Comparison of ENCODE assay signal across 9 cellular contexts in genomic region chrX:119427024-119427794, GRCh38. TPM values are rescaled to one million over a fixed set of nuclear protein-coding genes. Genes with fewer than 3 reads are reported as not detected.
DNase-seq lines count a peak whose midpoint lies in the region; ATAC-seq, FAIRE-seq and TF ChIP-seq lines count a peak whose summit lies in the region.
"Had no signal": no experiment of that assay in that cellular context is flagged by ENCODE, and none has a peak within 500 bp of the region (broad histone marks: within the 10 kb centered on the region; RNA-seq: fewer than 3 reads in every experiment).

No MANE protein-coding gene starts in this region.

- CTCF ChIA-PET in PC-9 (lab: Charles Lee), result interaction anchor here (0.7 kb wide), 1 partner anchor 37 kb away, joined by 4 read pairs; no protein-coding TSS in a partner anchor

- H3K27me3 ChIP-seq in fibroblast of lung (ENCODE audit: control insufficient read depth, insufficient read depth, low read length), result no peaks in the 10 kb centered on the region
- no peaks in the 10 kb centered on the region for H3K27me3 ChIP-seq in PC-9 (ENCODE audit: insufficient read depth, low read depth)
- H3K27me3 ChIP-seq in endodermal cell (ENCODE audit: control insufficient read depth, insufficient read depth, low read length, poor library complexity, severe bottlenecking), result no peaks in the 10 kb centered on the region

- DNase-seq in GM03348 (ENCODE audit: low spot score), result peak; percentile 21
- DNase-seq in LHCN-M2 (ENCODE audit: low read depth), result peak; percentile 20
- DNase-seq in fibroblast of lung (ENCODE audit: low read depth in 2 of 2), result peak; percentile 24 to 67
- DNase-seq in urothelium cell line (ENCODE audit: low spot score), result peak; percentile 11
- no peak for DNase-seq in PC-9
- DNase-seq in endodermal cell, result no peak
- no peak for DNase-seq in HuH-7.5 (ENCODE audit: low spot score)

- H3K9me3 ChIP-seq in fibroblast of lung (ENCODE audit: control insufficient read depth, insufficient read depth, low read depth, low read length) (no peaks in the 10 kb centered on the region), PC-9 (ENCODE audit: insufficient read depth, low read depth) (no peaks in the 10 kb centered on the region), endodermal cell (ENCODE audit: control insufficient read depth, low read length) (no peaks in the 10 kb centered on the region)

- H3K27ac ChIP-seq in fibroblast of lung (ENCODE audit: insufficient read depth, low read length) (no peak overlapping the region), PC-9 (no peak overlapping the region), endodermal cell (ENCODE audit: low read depth, low read length) (no peak overlapping the region)
- H3K27ac ChIP-seq: epithelial cell of prostate had no signal

- H3K9me3 Mint-ChIP-seq in endodermal cell, result peaks cover 64% of the 10 kb centered on the region

- H4K20me1 ChIP-seq in fibroblast of lung (ENCODE audit: control insufficient read depth, extremely low read depth, insufficient read depth, low read length) (no peaks in the 10 kb centered on the region), PC-9 (ENCODE audit: insufficient read depth) (no peaks in the 10 kb centered on the region)

- intact Hi-C loops in PC-9 (cut with micrococcal nuclease; ENCODE audit: unreplicated experiment), result no loop called here

- no peak overlapping the region for H3K4me3 ChIP-seq in fibroblast of lung (replicated peaks in 1 of 4; ENCODE audit: control extremely low read depth in 1 of 4, insufficient read depth in 1 of 4, low read depth in 3 of 4, low read length in 4 of 4)
- H3K4me3 ChIP-seq in PC-9, result no peak overlapping the region
- H3K4me3 ChIP-seq in endodermal cell (ENCODE audit: low read length), result no peak overlapping the region

- H3K4me3 Mint-ChIP-seq in endodermal cell, result no peak overlapping the region

- FAIRE-seq in urothelium cell line (lab: Jason Lieb, UNC), result no peak

- POLR2A ChIA-PET in PC-9 (lab: Charles Lee; ENCODE audit: unreplicated experiment), result no interaction called here

- no TSS peak for BruUV-seq in PC-9 (replicated peaks; lab: Mats Ljungman, UMichigan)

- TF ChIP-seq CTCF in fibroblast of lung (conservative IDR thresholded peaks at IDR 0.05 in 1 of 2, IDR thresholded peaks at IDR 0.05 in 1 of 2; ENCODE audit: low read depth in 1 of 2, low read length in 2 of 2) (no peak), PC-9 (conservative IDR thresholded peaks at IDR 0.05) (no peak), endodermal cell (conservative IDR thresholded peaks at IDR 0.05) (no peak)

- H2AFZ ChIP-seq in fibroblast of lung (ENCODE audit: low read length) (no peak overlapping the region), PC-9 (no peak overlapping the region)

- peaks cover 10% of the 10 kb centered on the region for H3K36me3 Mint-ChIP-seq in endodermal cell (ENCODE audit: low read depth)

- H3K4me1 ChIP-seq in fibroblast of lung (ENCODE audit: control insufficient read depth, extremely low read depth, insufficient read depth, low read length), result peaks cover 2% of the 10 kb centered on the region
- H3K4me1 ChIP-seq in PC-9 (replicated peaks; ENCODE audit: insufficient read depth), result no peaks in the 10 kb centered on the region
- H3K4me1 ChIP-seq in endodermal cell (ENCODE audit: control insufficient read depth, insufficient read depth, low read length), result no peaks in the 10 kb centered on the region

- H3K79me2 ChIP-seq in fibroblast of lung (ENCODE audit: control insufficient read depth, insufficient read depth, low read length) (no peaks in the 10 kb centered on the region), PC-9 (ENCODE audit: low read depth) (no peaks in the 10 kb centered on the region)

- H3K27me3 Mint-ChIP-seq in endodermal cell (ENCODE audit: insufficient read depth), result no peaks in the 10 kb centered on the region

- peak; percentile 97 for ATAC-seq in GM21423 (IDR thresholded peaks at IDR 0.05; ENCODE audit: unreplicated experiment)

- no peaks in the 10 kb centered on the region; the same call in 1 of the 2 replicates for H3F3A ChIP-seq in PC-9 (ENCODE audit: insufficient read depth, low read depth)

- WGBS in endodermal cell (ENCODE audit: insufficient coverage in 1 of 2, insufficient read length in 1 of 2), 2 experiments, result 87 to 95% methylated on average over 3 to 9 of the region's 9 CpGs

- no peaks in the 10 kb centered on the region for H3K9me2 ChIP-seq in PC-9 (ENCODE audit: insufficient read depth)

- H3K4me1 Mint-ChIP-seq in endodermal cell, result peaks cover 2% of the 10 kb centered on the region

- H3K27ac Mint-ChIP-seq in endodermal cell, result no peak overlapping the region

- H3K9ac ChIP-seq in fibroblast of lung (ENCODE audit: insufficient read depth, low read length), result no peak overlapping the region
- H3K9ac ChIP-seq in endodermal cell (ENCODE audit: extremely low read depth, low read length, poor library complexity, severe bottlenecking), result no peak overlapping the region

- H3K36me3 ChIP-seq in fibroblast of lung (ENCODE audit: control insufficient read depth, insufficient read depth, low read length), result no peaks in the 10 kb centered on the region
- H3K36me3 ChIP-seq in PC-9 (ENCODE audit: low read depth), result peaks cover 5% of the 10 kb centered on the region; the same call in 1 of the 2 replicates
- no peaks in the 10 kb centered on the region for H3K36me3 ChIP-seq in endodermal cell (ENCODE audit: control insufficient read depth, insufficient read depth, low read length)

- H3K4me2 ChIP-seq in fibroblast of lung (ENCODE audit: extremely low read depth, insufficient read depth, low read length) (no peak overlapping the region), PC-9 (no peak overlapping the region)

RNA-seq across cellular contexts. Expression of gene SLC25A43, which starts 28.1 kb away (rescaled TPM):
- 17.0 and 17.8 TPM in 2 replicates for total RNA-seq in LHCN-M2 (2014; rRNA removed)
- polyA plus RNA-seq in LHCN-M2 (2012), result 7.5 TPM
- total RNA-seq in fibroblast of lung, result 22.6 and 31.0 TPM in 2 replicates
- 25.7 and 31.6 TPM in 2 replicates for polyA plus RNA-seq in fibroblast of lung
- 16.7 and 19.1 TPM in 2 replicates for polyA plus RNA-seq in fibroblast of lung (2012)
- polyA minus RNA-seq in fibroblast of lung (ENCODE audit: low replicate concordance), result 22.9 and 29.5 TPM in 2 replicates
- total RNA-seq in PC-9 (2021), result 38.4 and 42.3 TPM in 2 replicates
- total RNA-seq in endodermal cell, result 1 to 10 TPM; 4.4 to 4.9 TPM
- polyA plus RNA-seq in endodermal cell (2013, experiment 1 of 2), result 4.0 TPM
- polyA plus RNA-seq in endodermal cell (2013, experiment 2 of 2), result 3.9 TPM

RNA-seq across cellular contexts. Expression of gene SLC25A5, which starts 41.0 kb away (rescaled TPM):
- total RNA-seq in LHCN-M2 (2014; rRNA removed) (232 and 250 TPM in 2 replicates), fibroblast of lung (118 and 157 TPM in 2 replicates), PC-9 (2021) (714 and 807 TPM in 2 replicates), endodermal cell (100 to 1,000 TPM; 321 TPM)
- polyA plus RNA-seq in LHCN-M2 (2012), result 320 TPM
- polyA plus RNA-seq in fibroblast of lung, result 255 and 442 TPM in 2 replicates
- 218 and 377 TPM in 2 replicates for polyA plus RNA-seq in fibroblast of lung (2012)
- 234 and 316 TPM in 2 replicates for polyA minus RNA-seq in fibroblast of lung (ENCODE audit: low replicate concordance)
- polyA plus RNA-seq in endodermal cell (2013, experiment 1 of 2), result 339 TPM
- polyA plus RNA-seq in endodermal cell (2013, experiment 2 of 2), result 304 TPM

Comparison
In these comparisons a context has a peak if more than half of its experiments do, and no peak if none do; other contexts are left out.
1. DNase-seq: peak in GM03348 (single experiment), LHCN-M2 (single experiment), fibroblast of lung (2 of 2) and urothelium cell line (single experiment); none in PC-9 (0 of 2), endodermal cell (single experiment) and HuH-7.5 (single experiment).